In genomic region chr3:179750720-179751328, GRCh38 we compare ENCODE assay signal across 8 cellular contexts.
A peak's percentile ranks its signal among the peaks of the same experiment; 100 is the strongest.
DNase-seq lines count a peak whose midpoint lies in the region; ATAC-seq and TF ChIP-seq lines count a peak whose summit lies in the region.

No MANE protein-coding gene starts in this region.

- H3K4me1 Mint-ChIP-seq in WTC11, result peaks cover 6% of the 10 kb centered on the region

- CTCF ChIA-PET in WTC11 (lab: Charles Lee), result interaction anchor here (0.9 to 1.7 kb wide), 6 partner anchors 13 to 188 kb away, joined by 3 to 8 read pairs (median 4); partner anchors contain the start of gene ACTL6A

- ATAC-seq in WTC11 (peak; percentile 69), HG02970 (IDR thresholded peaks at IDR 0.05; ENCODE audit: low FRiP score, unreplicated experiment) (no peak)

- H3K27ac Mint-ChIP-seq in WTC11, result no peak overlapping the region

- H3K27me3 Mint-ChIP-seq in WTC11 (ENCODE audit: low read depth), result no peaks in the 10 kb centered on the region

- intact Hi-C loops in tibial artery (cut with DNase I; ENCODE audit: low total_unique reads), result no loop called here

- H3K4me1 ChIP-seq in tibial artery, result no peaks in the 10 kb centered on the region

- H3K4me3 Mint-ChIP-seq in WTC11, result no peak overlapping the region

- peak; percentile 46 for DNase-seq in AG20443 (ENCODE audit: low spot score)
- DNase-seq in GM13976 (ENCODE audit: low spot score), result no peak
- DNase-seq in LoVo (ENCODE audit: low spot score), result peak; percentile 7
- DNase-seq in WTC11 (ENCODE audit: low spot score), result no peak
- peak; percentile 38 to 62 for DNase-seq in lung microvascular endothelial cell (ENCODE audit: low read depth in 2 of 2)
- no peak for DNase-seq in effector CD8-positive, alpha-beta T cell (lab: John Stamatoyannopoulos, UW)
- no peak for DNase-seq in tibial artery

- H3K27ac ChIP-seq in tibial artery, result no peak overlapping the region

- no peak overlapping the region for H3K4me3 ChIP-seq in tibial artery

- TF ChIP-seq CTCF in GM13976 (IDR thresholded peaks at IDR 0.05; ENCODE audit: borderline replicate concordance, control extremely low read depth, extremely low read depth, insufficient read depth, missing control alignments) (peak; percentile 56), WTC11 (IDR thresholded peaks at IDR 0.05) (no peak), tibial artery (IDR thresholded peaks at IDR 0.05) (peak in 1 of 2 experiments; percentile 30)

- POLR2A ChIA-PET in WTC11 (lab: Charles Lee), result no interaction called here

- peaks cover 13% of the 10 kb centered on the region for H3K36me3 Mint-ChIP-seq in WTC11

- H3K27me3 ChIP-seq in tibial artery, result no peaks in the 10 kb centered on the region

- no peaks in the 10 kb centered on the region for H3K9me3 ChIP-seq in tibial artery

- H3K36me3 ChIP-seq in tibial artery, result peaks cover 9 to 19% (median 15%) of the 10 kb centered on the region in 3 donors

- no peaks in the 10 kb centered on the region for H3K9me3 Mint-ChIP-seq in WTC11

- in situ Hi-C loops in GM13976 (cut with MboI; ENCODE audit: low sequenced_read_pairs, unreplicated experiment), result no loop called here

TF ChIP-seq in WTC11, 78 proteins besides CTCF, POLR2A, EP300 and RAD21:
- TF ChIP-seq ZNF219 (CRISPR knock-in tag; IDR thresholded peaks at IDR 0.05; ENCODE audit: borderline replicate concordance) (no peak), ZNF263 (CRISPR knock-in tag; IDR thresholded peaks at IDR 0.05; ENCODE audit: low read depth) (no peak), FOXP1 (CRISPR knock-in tag; IDR thresholded peaks at IDR 0.05; ENCODE audit: borderline replicate concordance) (no peak), TEAD4 (CRISPR knock-in tag; IDR thresholded peaks at IDR 0.05) (no peak), CBFB (CRISPR knock-in tag; IDR thresholded peaks at IDR 0.05; ENCODE audit: low read depth) (no peak), ZNF396 (CRISPR knock-in tag; IDR thresholded peaks at IDR 0.05; ENCODE audit: borderline replicate concordance) (no peak), E2F4 (CRISPR knock-in tag; IDR thresholded peaks at IDR 0.05; ENCODE audit: borderline replicate concordance, low read depth) (no peak), OVOL2 (CRISPR knock-in tag; IDR thresholded peaks at IDR 0.05; ENCODE audit: borderline replicate concordance) (no peak), MLX (CRISPR knock-in tag; IDR thresholded peaks at IDR 0.05) (no peak), PREB (CRISPR knock-in tag; IDR thresholded peaks at IDR 0.05; ENCODE audit: borderline replicate concordance) (no peak), ZMAT4 (CRISPR knock-in tag; IDR thresholded peaks at IDR 0.05) (no peak), USF2 (CRISPR knock-in tag; IDR thresholded peaks at IDR 0.05) (no peak), JAZF1 (CRISPR knock-in tag; IDR thresholded peaks at IDR 0.05) (no peak), PRRX2 (CRISPR knock-in tag; IDR thresholded peaks at IDR 0.05) (no peak), AR (CRISPR knock-in tag; IDR thresholded peaks at IDR 0.05) (no peak)

Comparison
In these comparisons a context has a peak if more than half of its experiments do, and no peak if none do; other contexts are left out.
1. DNase-seq: peak in AG20443 (single experiment), LoVo (single experiment) and lung microvascular endothelial cell (2 of 2); none in GM13976 (single experiment), WTC11 (single experiment), effector CD8-positive, alpha-beta T cell (single experiment) and tibial artery (0 of 2).